In genomic region chr5:74192606-74193299, GRCh38 we compare ENCODE assay signal across 26 cellular contexts.
DNase-seq lines count a peak whose midpoint lies in the region; ATAC-seq and TF ChIP-seq lines count a peak whose summit lies in the region.
"Had no signal": no experiment of that assay in that cellular context is flagged by ENCODE, and none has a peak within 500 bp of the region (broad histone marks: within the 10 kb centered on the region; RNA-seq: fewer than 3 reads in every experiment).

No MANE protein-coding gene starts in this region.

- no peak overlapping the region for H3K27ac Mint-ChIP-seq in stimulated activated naive CD8-positive, alpha-beta T cell treated with anti-CD3 and anti-CD28 coated beads, Interleukin-15, amount 100 ng/mL, for 72 hours
- no peak overlapping the region for H3K27ac Mint-ChIP-seq in activated T-cell treated with anti-CD3 and anti-CD28 coated beads, Interleukin-2, amount 50 U/mL, for 72 hours
- H3K27ac Mint-ChIP-seq: CD4-positive, CD25-positive, alpha-beta regulatory T cell; immature natural killer cell; natural killer cell had no signal

- peak overlapping the region in 1 of 2 donors; percentile 55 for H3K27ac ChIP-seq in left lung
- H3K27ac ChIP-seq: SJCRH30, stomach, upper lobe of right lung had no signal

- intact Hi-C loops in left lung (cut with DNase I): no loop called here

- H3K9me3 Mint-ChIP-seq in stimulated activated naive CD8-positive, alpha-beta T cell treated with anti-CD3 and anti-CD28 coated beads, Interleukin-15, amount 100 ng/mL, for 72 hours: peaks cover 0 to under 1% of the 10 kb centered on the region in 2 donors
- H3K9me3 Mint-ChIP-seq in activated T-cell treated with anti-CD3 and anti-CD28 coated beads, Interleukin-2, amount 50 U/mL, for 72 hours: peaks cover 0 to 11% of the 10 kb centered on the region in 2 donors
- H3K9me3 Mint-ChIP-seq: immature natural killer cell, natural killer cell had no signal

- DNase-seq in stimulated activated naive CD8-positive, alpha-beta T cell treated with anti-CD3 and anti-CD28 coated beads, Interleukin-15, Interleukin-2, amounts not matched to agents 100 U/mL and 50 U/mL, for 24 hours: no peak
- no peak for DNase-seq in stimulated activated naive CD8-positive, alpha-beta T cell treated with anti-CD3 and anti-CD28 coated beads, Interleukin-15, amount 100 ng/mL, for 72 hours
- DNase-seq in choroid plexus epithelial cell (ENCODE audit: low read depth) (peak; percentile 47), left lung (no peak), NCI-H1092 treated with DMSO at 0.1 percent for 48 hours (lab: John Stamatoyannopoulos, UW) (no peak), amniotic stem cell (lab: John Stamatoyannopoulos, UW) (no peak), mucosa of gallbladder (ENCODE audit: low spot score) (no peak)
- DNase-seq in activated T-cell treated with anti-CD3 and anti-CD28 coated beads, Interleukin-2, amount 50 U/mL, for 72 hours: no peak
- DNase-seq: CD4-positive, CD25-positive, alpha-beta regulatory T cell; DMS153; effector CD8-positive, alpha-beta T cell; GF-D8; HCEC 1CT; head of caudate nucleus; immature natural killer cell; mammary epithelial cell; natural killer cell; NCI-H2107; NCI-H526 treated with DMSO at 0.1 percent for 48 hours; OCI-M1; SJCRH30; stimulated activated CD4-positive, alpha-beta T cell treated with anti-CD3 and anti-CD28 coated beads, Interleukin-2, amount 100 ng/mL, for 24 hours; stomach; upper lobe of right lung had no signal

- H3K4me1 ChIP-seq in left lung: no peaks in the 10 kb centered on the region
- H3K4me1 ChIP-seq: SJCRH30, stomach, upper lobe of right lung had no signal

- peaks cover 28% of the 10 kb centered on the region for H3K27me3 Mint-ChIP-seq in stimulated activated naive CD8-positive, alpha-beta T cell treated with anti-CD3 and anti-CD28 coated beads, Interleukin-15, amount 100 ng/mL, for 72 hours
- peaks cover 49% of the 10 kb centered on the region for H3K27me3 Mint-ChIP-seq in activated T-cell treated with anti-CD3 and anti-CD28 coated beads, Interleukin-2, amount 50 U/mL, for 72 hours (ENCODE audit: low read depth)

- no peaks in the 10 kb centered on the region for H3K9me3 ChIP-seq in left lung
- H3K9me3 ChIP-seq: SJCRH30, upper lobe of right lung had no signal

- H3K4me3 Mint-ChIP-seq in stimulated activated naive CD8-positive, alpha-beta T cell treated with anti-CD3 and anti-CD28 coated beads, Interleukin-15, amount 100 ng/mL, for 72 hours: no peak overlapping the region
- no peak overlapping the region for H3K4me3 Mint-ChIP-seq in activated T-cell treated with anti-CD3 and anti-CD28 coated beads, Interleukin-2, amount 50 U/mL, for 72 hours
- H3K4me3 Mint-ChIP-seq: CD4-positive, CD25-positive, alpha-beta regulatory T cell; immature natural killer cell; natural killer cell had no signal

- peak; percentile 23 for ATAC-seq in stimulated activated naive CD8-positive, alpha-beta T cell treated with anti-CD3 and anti-CD28 coated beads, Interleukin-15, Interleukin-2, amounts not matched to agents 100 U/mL and 50 U/mL, for 24 hours
- ATAC-seq in stimulated activated naive CD8-positive, alpha-beta T cell treated with anti-CD3 and anti-CD28 coated beads, Interleukin-15, amount 100 ng/mL, for 72 hours: no peak
- peak; percentile 36 for ATAC-seq in left lung
- no peak for ATAC-seq in activated T-cell treated with anti-CD3 and anti-CD28 coated beads, Interleukin-2, amount 50 U/mL, for 72 hours (replicated peaks in 1 of 2)
- ATAC-seq: activated CD4-positive, CD25-positive, alpha-beta regulatory T cell treated with anti-CD3 and anti-CD28 coated beads, Interleukin-2, amount 50 U/mL, for 24 hours; esophagus mucosa; natural killer cell; upper lobe of right lung had no signal

- no peaks in the 10 kb centered on the region for H3K36me3 Mint-ChIP-seq in activated T-cell treated with anti-CD3 and anti-CD28 coated beads, Interleukin-2, amount 50 U/mL, for 72 hours (ENCODE audit: insufficient read depth in 2 of 2)
- H3K36me3 Mint-ChIP-seq: CD4-positive, CD25-positive, alpha-beta regulatory T cell; immature natural killer cell; natural killer cell had no signal

- no peak for TF ChIP-seq CTCF in choroid plexus epithelial cell (conservative IDR thresholded peaks at IDR 0.05; ENCODE audit: low read depth, low read length)
- no peak for TF ChIP-seq CTCF in left lung (IDR thresholded peaks at IDR 0.05)

- no peaks in the 10 kb centered on the region for H3K27me3 ChIP-seq in left lung
- H3K27me3 ChIP-seq: SJCRH30, stomach, upper lobe of right lung had no signal

- H3K4me1 Mint-ChIP-seq in stimulated activated naive CD8-positive, alpha-beta T cell treated with anti-CD3 and anti-CD28 coated beads, Interleukin-15, amount 100 ng/mL, for 72 hours: no peaks in the 10 kb centered on the region
- H3K4me1 Mint-ChIP-seq in activated T-cell treated with anti-CD3 and anti-CD28 coated beads, Interleukin-2, amount 50 U/mL, for 72 hours (ENCODE audit: low read depth): peaks cover 12% of the 10 kb centered on the region
- H3K4me1 Mint-ChIP-seq: CD4-positive, CD25-positive, alpha-beta regulatory T cell; immature natural killer cell; natural killer cell had no signal

- no peaks in the 10 kb centered on the region for H3K36me3 ChIP-seq in left lung
- H3K36me3 ChIP-seq: SJCRH30, stomach, upper lobe of right lung had no signal

- no peak overlapping the region for H3K4me3 ChIP-seq in choroid plexus epithelial cell (ENCODE audit: low read depth, low read length)
- no peak overlapping the region for H3K4me3 ChIP-seq in left lung
- H3K4me3 ChIP-seq: SJCRH30, stomach, upper lobe of right lung had no signal

Comparison
In these comparisons a context has a peak if more than half of its experiments do, and no peak if none do; other contexts are left out.
1. ATAC-seq: peak in stimulated activated naive CD8-positive, alpha-beta T cell treated with anti-CD3 and anti-CD28 coated beads, Interleukin-15, Interleukin-2, amounts not matched to agents 100 U/mL and 50 U/mL, for 24 hours (single experiment) and left lung (single experiment); none in stimulated activated naive CD8-positive, alpha-beta T cell treated with anti-CD3 and anti-CD28 coated beads, Interleukin-15, amount 100 ng/mL, for 72 hours (single experiment) and activated T-cell treated with anti-CD3 and anti-CD28 coated beads, Interleukin-2, amount 50 U/mL, for 72 hours (0 of 2).